Comparison of ENCODE assay signal across 1 cellular context in genomic region chr12:3003593-3003992, GRCh38.
TF ChIP-seq lines count a peak whose summit lies in the region.

No MANE protein-coding gene starts in this region.

TF ChIP-seq in WTC11, 78 proteins besides CTCF, POLR2A, EP300 and RAD21 (continued from another document):
- no peak for TF ChIP-seq ARID4B (CRISPR knock-in tag; IDR thresholded peaks at IDR 0.05; ENCODE audit: borderline replicate concordance)
- no peak for TF ChIP-seq ZNF219 (CRISPR knock-in tag; IDR thresholded peaks at IDR 0.05; ENCODE audit: borderline replicate concordance)
- TF ChIP-seq, protein P1, sequence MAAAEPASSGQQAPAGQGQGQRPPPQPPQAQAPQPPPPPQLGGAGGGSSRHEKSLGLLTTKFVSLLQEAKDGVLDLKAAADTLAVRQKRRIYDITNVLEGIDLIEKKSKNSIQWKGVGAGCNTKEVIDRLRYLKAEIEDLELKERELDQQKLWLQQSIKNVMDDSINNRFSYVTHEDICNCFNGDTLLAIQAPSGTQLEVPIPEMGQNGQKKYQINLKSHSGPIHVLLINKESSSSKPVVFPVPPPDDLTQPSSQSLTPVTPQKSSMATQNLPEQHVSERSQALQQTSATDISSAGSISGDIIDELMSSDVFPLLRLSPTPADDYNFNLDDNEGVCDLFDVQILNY (CRISPR knock-in tag; IDR thresholded peaks at IDR 0.05), result no peak
